In the genomic region with DNA sequence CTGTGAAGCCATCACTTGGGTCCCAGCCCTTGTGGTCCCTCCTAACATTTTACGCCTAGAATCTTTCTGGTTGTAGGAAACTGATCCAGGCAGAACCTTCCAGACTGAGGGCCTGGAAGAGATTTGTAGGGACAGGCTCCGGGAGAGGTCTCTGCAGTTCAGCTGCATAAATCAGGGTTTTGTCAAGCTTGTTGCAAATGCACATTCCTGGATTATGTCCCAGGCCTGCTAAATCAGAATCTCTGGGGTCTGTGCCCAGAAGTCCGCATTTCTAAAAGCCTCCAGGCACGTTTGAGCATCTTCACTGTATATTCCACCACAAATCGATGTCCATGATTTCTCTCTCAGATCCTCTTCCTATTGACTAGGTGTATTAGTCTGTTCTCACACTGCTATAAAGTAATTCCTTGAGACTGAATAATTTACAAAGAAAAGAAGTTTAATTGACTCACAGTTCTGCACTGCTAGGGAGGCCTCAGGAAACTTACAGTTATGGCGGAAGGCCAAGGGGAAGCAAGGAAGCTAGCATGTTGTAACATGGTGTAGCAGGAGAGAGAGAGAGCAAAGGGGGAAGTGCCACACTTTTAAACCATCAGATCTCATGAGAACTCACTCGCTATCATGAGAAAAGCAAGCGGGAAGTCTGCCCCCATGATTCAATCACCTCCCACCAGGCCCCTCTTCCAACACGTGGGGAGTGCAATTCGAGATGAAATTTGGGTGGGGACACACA, we compare ENCODE assay signal across 1 cellular context.
TF ChIP-seq lines count a peak whose summit lies in the region.

No MANE protein-coding gene starts in this region.

TF ChIP-seq in WTC11, 78 proteins besides CTCF, POLR2A, EP300 and RAD21 (continued from another document):
- TF ChIP-seq, protein P1, sequence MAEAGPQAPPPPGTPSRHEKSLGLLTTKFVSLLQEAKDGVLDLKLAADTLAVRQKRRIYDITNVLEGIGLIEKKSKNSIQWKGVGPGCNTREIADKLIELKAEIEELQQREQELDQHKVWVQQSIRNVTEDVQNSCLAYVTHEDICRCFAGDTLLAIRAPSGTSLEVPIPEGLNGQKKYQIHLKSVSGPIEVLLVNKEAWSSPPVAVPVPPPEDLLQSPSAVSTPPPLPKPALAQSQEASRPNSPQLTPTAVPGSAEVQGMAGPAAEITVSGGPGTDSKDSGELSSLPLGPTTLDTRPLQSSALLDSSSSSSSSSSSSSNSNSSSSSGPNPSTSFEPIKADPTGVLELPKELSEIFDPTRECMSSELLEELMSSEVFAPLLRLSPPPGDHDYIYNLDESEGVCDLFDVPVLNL (CRISPR knock-in tag; IDR thresholded peaks at IDR 0.05; ENCODE audit: borderline replicate concordance, low read depth), result no peak
- TF ChIP-seq CREM (CRISPR knock-in tag; IDR thresholded peaks at IDR 0.05) (no peak), ATF1 (CRISPR knock-in tag; IDR thresholded peaks at IDR 0.05) (no peak), SMAD3 (CRISPR knock-in tag; IDR thresholded peaks at IDR 0.05; ENCODE audit: borderline replicate concordance) (no peak), MYBL2 (CRISPR knock-in tag; IDR thresholded peaks at IDR 0.05) (no peak)
- TF ChIP-seq, protein P2, sequence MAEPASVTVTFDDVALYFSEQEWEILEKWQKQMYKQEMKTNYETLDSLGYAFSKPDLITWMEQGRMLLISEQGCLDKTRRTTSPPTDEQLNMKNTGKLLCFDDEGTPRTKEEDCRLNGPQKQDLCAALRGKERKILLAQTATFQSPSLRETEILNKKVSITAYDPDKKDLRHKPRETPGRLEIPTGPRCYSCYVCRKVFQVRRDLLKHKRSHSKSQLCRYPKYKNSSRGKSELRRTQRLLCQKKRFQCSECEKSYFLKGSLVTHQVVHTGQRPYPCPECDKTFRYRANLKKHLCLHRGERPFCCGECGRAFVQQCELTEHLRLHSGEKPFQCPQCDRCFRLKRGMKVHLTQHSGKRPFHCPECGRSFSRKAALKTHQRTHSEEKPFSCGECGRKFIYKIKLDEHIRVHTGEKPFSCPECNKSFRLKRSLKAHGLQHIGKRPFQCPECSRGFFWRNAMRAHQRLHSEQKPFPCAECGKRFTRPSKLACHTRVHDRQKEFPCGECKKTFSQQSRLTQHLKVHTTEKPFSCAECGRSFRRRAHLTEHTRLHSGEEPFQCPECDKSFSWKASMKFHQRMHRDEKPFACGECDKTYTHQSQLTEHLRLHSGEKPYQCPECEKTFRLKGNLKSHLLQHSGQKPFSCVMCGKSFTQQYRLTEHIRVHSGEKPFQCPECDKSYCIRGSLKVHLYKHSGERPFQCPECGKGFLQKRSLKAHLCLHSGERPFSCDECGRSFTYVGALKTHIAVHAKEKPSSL (CRISPR knock-in tag; conservative IDR thresholded peaks at IDR 0.05), result no peak
